ENCODE assay signal across 8 cellular contexts in genomic region chr16:30609002-30609927, GRCh38.
DNase-seq lines count a peak whose midpoint lies in the region; ATAC-seq lines count a peak whose summit lies in the region.

No MANE protein-coding gene starts in this region.

- ATAC-seq in HG02840 (IDR thresholded peaks at IDR 0.05; ENCODE audit: low FRiP score, unreplicated experiment) (peak; percentile 37), HG03095 (IDR thresholded peaks at IDR 0.05; ENCODE audit: unreplicated experiment) (no peak)

- peak; percentile 17 to 37 for DNase-seq in NCI-H2081 (lab: John Stamatoyannopoulos, UW)
- DNase-seq in NCI-H2081 treated with DMSO at 0.1 percent for 48 hours (lab: John Stamatoyannopoulos, UW) = no peak
- peak; percentile 21 for DNase-seq in NCI-H774 (lab: John Stamatoyannopoulos, UW)
- DNase-seq in activated naive CD4-positive, alpha-beta T cell treated with Interleukin-2 at 50 U/mL for 16 hours = peak; percentile 53
- peak; percentile 40 for DNase-seq in glomerular visceral epithelial cell (ENCODE audit: extremely low spot score)
- DNase-seq in nucleus accumbens (lab: John Stamatoyannopoulos, UW) = peak in 33 of 56 donors; percentile 21 to 79 (median 57)
